21 cellular contexts compared by ENCODE assay signal in the genomic region with DNA sequence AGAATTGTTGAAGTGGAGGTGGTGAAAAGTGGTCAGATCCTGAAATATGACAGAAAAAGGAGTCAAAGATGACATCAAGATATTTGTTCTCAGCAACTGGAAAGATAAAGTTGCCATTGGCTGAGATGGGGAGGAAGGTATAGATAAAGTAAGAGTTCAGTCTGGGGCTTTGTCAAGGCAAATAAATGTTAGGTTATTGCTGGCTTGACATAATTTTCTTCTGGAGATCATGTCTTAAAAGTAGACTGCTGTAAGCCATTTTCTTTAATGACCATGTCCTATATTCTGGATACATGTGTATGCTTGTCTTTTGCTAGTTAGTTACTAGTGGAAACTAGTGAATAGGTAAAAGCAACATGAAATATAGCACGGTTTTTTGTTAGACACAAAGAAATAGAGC. TPM values are rescaled to one million over a fixed set of nuclear protein-coding genes. Genes with fewer than 3 reads are reported as not detected.
DNase-seq lines count a peak whose midpoint lies in the region; ATAC-seq and TF ChIP-seq lines count a peak whose summit lies in the region.
"Had no signal": no experiment of that assay in that cellular context is flagged by ENCODE, and none has a peak within 500 bp of the region (broad histone marks: within the 10 kb centered on the region; RNA-seq: fewer than 3 reads in every experiment).

No MANE protein-coding gene starts in this region.

- no peak overlapping the region for H3K4me3 Mint-ChIP-seq in CD8-positive, alpha-beta memory T cell
- H3K4me3 Mint-ChIP-seq: CD14-positive monocyte had no signal

- intact Hi-C loops in left cardiac atrium (cut with DNase I) (loop anchor here in 1 of 2 donors (10.0 kb wide), 1 partner anchor 67 kb away; no protein-coding TSS in a partner anchor), upper lobe of right lung (cut with DNase I) (no loop called here)

- no peak overlapping the region for H2BK5ac ChIP-seq in mesenchymal stem cell (ENCODE audit: low read depth, low read length, poor library complexity, severe bottlenecking)

- DNase-seq in cardiac muscle cell (ENCODE audit: low read depth in 1 of 2, low spot score in 1 of 2), result no peak
- no peak for DNase-seq in left cardiac atrium
- DNase-seq in adipocyte (ENCODE audit: low read depth), result no peak
- DNase-seq in mesenchymal stem cell, result no peak
- DNase-seq in upper lobe of right lung, result no peak
- DNase-seq in GM10266 (ENCODE audit: extremely low spot score), result no peak
- no peak for DNase-seq in CD8-positive, alpha-beta memory T cell
- no peak for DNase-seq in activated CD4-positive, alpha-beta T cell treated with anti-CD3 and anti-CD28 coated beads for 4 hours
- DNase-seq: DMS 273 treated with DMSO at 0.1 percent for 48 hours, DMS79 treated with DMSO at 0.1 percent for 48 hours, NCI-H1092, NCI-H1436, NCI-H1930, NCI-H2227 treated with DMSO at 0.1 percent for 48 hours, NCI-H510A, NCI-H748 treated with DMSO at 0.1 percent for 48 hours, SHP77 treated with DMSO at 0.1 percent for 48 hours had no signal

- H3K4me3 ChIP-seq in cardiac muscle cell (no peak overlapping the region), adipocyte (ENCODE audit: low read length) (peak overlapping the region; percentile 90), mesenchymal stem cell (ENCODE audit: insufficient read depth in 1 of 2, low read depth in 1 of 2, low read length in 2 of 2) (peak overlapping the region in 1 of 2 experiments; percentile 87), upper lobe of right lung (peak overlapping the region; percentile 76)
- no peak overlapping the region for H3K4me3 ChIP-seq in CD8-positive, alpha-beta memory T cell (ENCODE audit: low read length)
- H3K4me3 ChIP-seq: SK-N-MC had no signal

- no peaks in the 10 kb centered on the region for H3K9me3 ChIP-seq in cardiac muscle cell (ENCODE audit: low read depth)
- H3K9me3 ChIP-seq in adipocyte (ENCODE audit: control insufficient read depth, low read length), result no peaks in the 10 kb centered on the region
- H3K9me3 ChIP-seq in mesenchymal stem cell (ENCODE audit: control insufficient read depth, low read length), result no peaks in the 10 kb centered on the region
- no peaks in the 10 kb centered on the region for H3K9me3 ChIP-seq in upper lobe of right lung
- no peaks in the 10 kb centered on the region for H3K9me3 ChIP-seq in CD8-positive, alpha-beta memory T cell (ENCODE audit: low read length)

- H3K27me3 Mint-ChIP-seq in CD8-positive, alpha-beta memory T cell, result peaks cover 0 to 3% of the 10 kb centered on the region in 2 donors

- H3K36me3 ChIP-seq in cardiac muscle cell (peaks cover 11% of the 10 kb centered on the region), adipocyte (ENCODE audit: control insufficient read depth, insufficient read depth, low read length, severe bottlenecking) (peaks cover 79% of the 10 kb centered on the region), mesenchymal stem cell (ENCODE audit: control insufficient read depth in 1 of 2, insufficient read depth in 2 of 2, low read depth in 1 of 2, low read length in 2 of 2) (peaks cover 0 to 82% of the 10 kb centered on the region in 2 experiments), upper lobe of right lung (peaks cover 59% of the 10 kb centered on the region)
- peaks cover 8% of the 10 kb centered on the region for H3K36me3 ChIP-seq in CD8-positive, alpha-beta memory T cell (ENCODE audit: insufficient read depth, low read length)

- H3K23ac ChIP-seq in mesenchymal stem cell (ENCODE audit: low read length in 2 of 2), result no peak overlapping the region

- peaks cover 15% of the 10 kb centered on the region for H3K79me1 ChIP-seq in mesenchymal stem cell (replicated peaks; ENCODE audit: low read length, poor library complexity, severe bottlenecking)

- H4K91ac ChIP-seq in mesenchymal stem cell (ENCODE audit: low read length), result no peak overlapping the region

- H3K9me3 Mint-ChIP-seq in CD8-positive, alpha-beta memory T cell, result no peaks in the 10 kb centered on the region

- no peak overlapping the region for H3K14ac ChIP-seq in mesenchymal stem cell (ENCODE audit: low read length in 2 of 2)

- H4K8ac ChIP-seq in mesenchymal stem cell (ENCODE audit: low read length), result no peak overlapping the region

- CTCF ChIA-PET in CD8-positive, alpha-beta memory T cell (lab: Charles Lee), result no interaction called here

- H3K18ac ChIP-seq in mesenchymal stem cell (ENCODE audit: low read depth in 1 of 2, low read length in 2 of 2), result no peak overlapping the region

- TF ChIP-seq CTCF in cardiac muscle cell (IDR thresholded peaks at IDR 0.05; ENCODE audit: low read depth, low read length) (no peak), upper lobe of right lung (IDR thresholded peaks at IDR 0.05) (no peak), GM10266 (IDR thresholded peaks at IDR 0.05; ENCODE audit: control insufficient read depth, insufficient read depth, low read depth, missing control alignments) (no peak)

- H2BK120ac ChIP-seq in mesenchymal stem cell (ENCODE audit: low read depth, low read length), result no peak overlapping the region

- 100% methylated on average over 1 of the region's 1 CpG for WGBS in mesenchymal stem cell

- peaks cover 21 to 47% (median 29%) of the 10 kb centered on the region in 3 donors for H3K36me3 Mint-ChIP-seq in CD8-positive, alpha-beta memory T cell
- H3K36me3 Mint-ChIP-seq: CD14-positive monocyte had no signal

- H3K27me3 ChIP-seq in cardiac muscle cell (no peaks in the 10 kb centered on the region), adipocyte (replicated peaks; ENCODE audit: control insufficient read depth, insufficient read depth, low read length) (no peaks in the 10 kb centered on the region), mesenchymal stem cell (ENCODE audit: control insufficient read depth in 1 of 2, insufficient read depth in 1 of 2, low read length in 2 of 2) (no peaks in the 10 kb centered on the region), upper lobe of right lung (no peaks in the 10 kb centered on the region)
- no peaks in the 10 kb centered on the region for H3K27me3 ChIP-seq in CD8-positive, alpha-beta memory T cell (ENCODE audit: insufficient read depth, low read length, poor library complexity, severe bottlenecking)

- H3K4me2 ChIP-seq in mesenchymal stem cell (ENCODE audit: low read length, poor library complexity, severe bottlenecking), result no peak overlapping the region

- H3K4me1 ChIP-seq in cardiac muscle cell (ENCODE audit: low read depth) (peaks cover 36% of the 10 kb centered on the region), adipocyte (ENCODE audit: control insufficient read depth, insufficient read depth, low read length) (peaks cover 55% of the 10 kb centered on the region), mesenchymal stem cell (ENCODE audit: control insufficient read depth, insufficient read depth, low read depth, low read length) (no peaks in the 10 kb centered on the region), upper lobe of right lung (peaks cover 16% of the 10 kb centered on the region)
- H3K4me1 ChIP-seq in CD8-positive, alpha-beta memory T cell (ENCODE audit: insufficient read depth, low read length), result peaks cover 14% of the 10 kb centered on the region

- POLR2A ChIA-PET in CD8-positive, alpha-beta memory T cell (lab: Charles Lee), result no interaction called here

- peak overlapping the region; percentile 96 for H3K9ac ChIP-seq in adipocyte (ENCODE audit: low read length)
- H3K9ac ChIP-seq in mesenchymal stem cell (ENCODE audit: low read length), result peak overlapping the region; percentile 99

- ATAC-seq in left cardiac atrium, result no peak
- no peak for ATAC-seq in upper lobe of right lung
- ATAC-seq: HCT116 had no signal

- no peak overlapping the region for H2AK5ac ChIP-seq in mesenchymal stem cell (ENCODE audit: low read length, severe bottlenecking)

- H2BK12ac ChIP-seq in mesenchymal stem cell (ENCODE audit: low read length in 2 of 2), result no peak overlapping the region

- peaks cover 31 to 43% (median 37%) of the 10 kb centered on the region in 3 donors for H3K4me1 Mint-ChIP-seq in CD8-positive, alpha-beta memory T cell

- H3K4ac ChIP-seq in mesenchymal stem cell (ENCODE audit: low read depth in 1 of 2, low read length in 2 of 2), result no peak overlapping the region

- H2AFZ ChIP-seq in mesenchymal stem cell (ENCODE audit: low read depth, low read length), result no peak overlapping the region

- no peak overlapping the region for H2BK15ac ChIP-seq in mesenchymal stem cell (ENCODE audit: low read depth, poor library complexity, severe bottlenecking)

- no peak overlapping the region for H3K27ac Mint-ChIP-seq in CD8-positive, alpha-beta memory T cell
- H3K27ac Mint-ChIP-seq: CD14-positive monocyte had no signal

- H3K27ac ChIP-seq in cardiac muscle cell (peak overlapping the region; percentile 68), mesenchymal stem cell (ENCODE audit: low read length, poor library complexity, severe bottlenecking) (no peak overlapping the region), upper lobe of right lung (no peak overlapping the region)
- no peak overlapping the region for H3K27ac ChIP-seq in CD8-positive, alpha-beta memory T cell (ENCODE audit: low read depth, low read length)
- H3K27ac ChIP-seq: RWPE1, SK-N-MC had no signal

RNA-seq across cellular contexts. Expression of a gene that starts 5.6 kb away (rescaled TPM):
- total RNA-seq in cardiac muscle cell, result 17.8 and 28.1 TPM in 2 replicates
- 14.1 and 21.8 TPM in 2 replicates for polyA plus RNA-seq in cardiac muscle cell
- total RNA-seq in left cardiac atrium, result 10 to 100 TPM; 36.1 to 43.0 TPM
- polyA plus RNA-seq in mesenchymal stem cell (2013, experiment 1 of 2), result 17.7 TPM
- 17.4 TPM for polyA plus RNA-seq in mesenchymal stem cell (2013, experiment 2 of 2)
- total RNA-seq in upper lobe of right lung, result 80.5 TPM
- 10 to 100 TPM in 1 of 2 experiments, 1 to 10 TPM in 1; 9.8 to 10.5 TPM for total RNA-seq in CD8-positive, alpha-beta memory T cell
- polyA plus RNA-seq in CD8-positive, alpha-beta memory T cell, result 11.0 TPM

Comparison
In these comparisons a context has a peak if more than half of its experiments do, and no peak if none do; other contexts are left out.
1. H3K4me3 ChIP-seq: peak in adipocyte (single experiment) and upper lobe of right lung (single experiment); none in cardiac muscle cell (single experiment) and CD8-positive, alpha-beta memory T cell (single experiment).